In the genomic region with DNA sequence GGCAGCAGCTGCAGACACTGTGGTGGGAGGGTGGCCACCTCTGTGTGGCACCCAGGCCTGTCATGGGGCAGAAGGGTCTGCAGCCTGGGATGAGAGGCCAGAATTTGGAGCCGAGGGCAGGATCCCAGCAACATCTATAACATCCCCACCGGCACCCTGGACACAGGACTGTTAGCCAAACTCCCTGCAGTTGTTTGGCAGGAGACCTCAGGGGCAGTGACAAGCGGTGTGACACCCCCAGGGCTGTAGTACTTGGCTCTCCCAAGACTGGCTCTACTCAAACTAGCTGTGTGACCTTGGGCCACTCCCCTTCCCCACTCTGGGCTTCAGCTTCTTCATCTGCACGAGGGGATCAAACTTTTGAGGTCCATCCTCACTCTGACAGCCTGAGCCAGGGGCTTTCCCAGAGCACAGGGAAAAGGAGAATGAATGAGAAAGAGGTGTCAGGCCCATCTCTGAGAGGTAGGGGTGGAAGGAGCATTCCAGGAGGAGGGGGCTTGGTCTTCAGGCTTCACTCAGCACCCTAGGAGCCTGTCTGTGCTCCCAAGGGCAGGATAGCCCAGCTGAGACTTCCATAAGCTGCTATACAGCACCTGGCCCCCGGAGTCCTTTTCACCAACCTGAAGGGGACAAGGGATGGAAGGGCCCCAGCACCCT, we compare ENCODE assay signal across 27 cellular contexts.
"Had no signal": no experiment of that assay in that cellular context is flagged by ENCODE, and none has a peak within 500 bp of the region (broad histone marks: within the 10 kb centered on the region; RNA-seq: fewer than 3 reads in every experiment).

No MANE protein-coding gene starts in this region.

- ATAC-seq: effector memory CD8-positive, alpha-beta T cell; left colon; lower lobe of right lung; mucosa of descending colon; naive thymus-derived CD4-positive, alpha-beta T cell; pancreas; sciatic nerve had no signal

- H3K27ac Mint-ChIP-seq: effector memory CD8-positive, alpha-beta T cell; mesothelial cell of epicardium; nephron; progenitor cell of endocrine pancreas had no signal

- DNase-seq: cortex of kidney; effector memory CD8-positive, alpha-beta T cell; erythroblast; esophagus squamous epithelium; foreskin melanocyte; glutamatergic neuron; hypothalamus; immature natural killer cell; islet precursor cell; kidney glomerular epithelial cell; left colon; left ventricle myocardium inferior; lower lobe of right lung; mucosa of descending colon; naive thymus-derived CD4-positive, alpha-beta T cell; occipital lobe; pancreas; stimulated activated CD4-positive, alpha-beta T cell treated with anti-CD3 and anti-CD28 coated beads, Interleukin-12 subunit alpha, Interleukin-12 subunit beta, amount 100 ng/mL, for 4 hours; stimulated activated CD4-positive, alpha-beta T cell treated with anti-CD3 and anti-CD28 coated beads, Interleukin-1b, Interleukin-23, amount 100 ng/mL, for 48 hours; stimulated activated CD4-positive, alpha-beta T cell treated with anti-CD3 and anti-CD28 coated beads, Interleukin-4, amount 100 ng/mL, for 1 hour; stimulated activated CD8-positive, alpha-beta memory T cell treated with anti-CD3 and anti-CD28 coated beads, Interleukin-4, amount 100 ng/mL, for 48 hours; stimulated activated naive CD4-positive, alpha-beta T cell treated with Interleukin-2 at 50 U/mL for 16 hours; upper lobe of left lung had no signal

- H3K36me3 Mint-ChIP-seq: immature natural killer cell, mesothelial cell of epicardium had no signal

- H3K4me3 Mint-ChIP-seq: effector memory CD8-positive, alpha-beta T cell; immature natural killer cell; mesothelial cell of epicardium; naive thymus-derived CD4-positive, alpha-beta T cell; nephron had no signal

- H3K9me3 Mint-ChIP-seq: effector memory CD8-positive, alpha-beta T cell; immature natural killer cell; mesothelial cell of epicardium; naive thymus-derived CD4-positive, alpha-beta T cell; nephron had no signal

- H3K4me1 Mint-ChIP-seq: mesothelial cell of epicardium had no signal
